In the genomic region with DNA sequence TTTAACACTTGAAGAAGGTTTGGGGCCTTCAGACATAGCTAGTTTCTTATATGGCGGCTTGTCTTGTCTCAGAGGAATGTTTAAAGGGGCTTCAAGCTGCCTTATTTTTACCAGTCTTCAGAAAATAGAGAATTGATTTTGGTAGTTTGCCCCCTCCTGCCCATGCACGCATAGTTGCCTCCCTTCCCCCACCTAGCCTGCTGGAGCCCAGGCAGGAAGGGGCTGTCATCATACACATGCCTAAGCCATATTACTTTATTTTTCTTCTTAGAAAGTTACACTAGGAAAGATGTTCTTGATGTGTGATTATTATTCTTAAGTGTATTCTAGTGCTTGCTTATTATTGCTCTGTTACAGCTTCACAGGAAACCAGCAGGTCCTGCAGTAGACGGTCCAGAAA, we compare ENCODE assay signal across 17 cellular contexts. TPM values are rescaled to one million over a fixed set of nuclear protein-coding genes. Genes with fewer than 3 reads are reported as not detected.
A peak's percentile ranks its signal among the peaks of the same experiment; 100 is the strongest.
DNase-seq lines count a peak whose midpoint lies in the region; ATAC-seq and TF ChIP-seq lines count a peak whose summit lies in the region.
"Had no signal": no experiment of that assay in that cellular context is flagged by ENCODE, and none has a peak within 500 bp of the region (broad histone marks: within the 10 kb centered on the region; RNA-seq: fewer than 3 reads in every experiment).

No MANE protein-coding gene starts in this region.

- H4K20me1 ChIP-seq in mammary epithelial cell (ENCODE audit: insufficient read depth, low read length), result no peaks in the 10 kb centered on the region
- no peaks in the 10 kb centered on the region for H4K20me1 ChIP-seq in SK-N-SH (ENCODE audit: insufficient read depth)

- H3K9me3 Mint-ChIP-seq in nephron (no peaks in the 10 kb centered on the region), T-cell (peaks cover 0 to 4% (median 0%) of the 10 kb centered on the region in 3 donors)
- H3K9me3 Mint-ChIP-seq: memory B cell had no signal

- in situ Hi-C loops in mammary epithelial cell (cut with MboI; ENCODE audit: low sequenced_read_pairs in 2 of 2), result no loop called here
- in situ Hi-C loops in transverse colon (cut with MboI; ENCODE audit: low pct_ligation_motif_present in 1 of 4, low pct_unique_long_range_greater_than_20kb in 1 of 4, low sequenced_read_pairs in 3 of 4), result no loop called here

- intact Hi-C loops in breast epithelium (cut with DNase I; ENCODE audit: low total_unique reads) (no loop called here), mammary epithelial cell (cut with micrococcal nuclease) (no loop called here), transverse colon (cut with DNase I; ENCODE audit: low total_unique reads) (no loop called here)

- no peak for ATAC-seq in T-cell (replicated peaks in 1 of 4)

- H3F3A ChIP-seq in SK-N-SH (replicated peaks; ENCODE audit: insufficient read depth), result no peaks in the 10 kb centered on the region

- no peaks in the 10 kb centered on the region for H3K27me3 Mint-ChIP-seq in nephron (ENCODE audit: low read depth)
- H3K27me3 Mint-ChIP-seq in T-cell, result no peaks in the 10 kb centered on the region
- H3K27me3 Mint-ChIP-seq: CD4-positive, CD25-positive, alpha-beta regulatory T cell; IgD-negative memory B cell; memory B cell had no signal

- H3K4me1 ChIP-seq in breast epithelium, result peaks cover 7 to 18% of the 10 kb centered on the region in 2 donors
- H3K4me1 ChIP-seq in mammary epithelial cell (ENCODE audit: insufficient read depth, low read length), result peaks cover 7% of the 10 kb centered on the region
- peaks cover 2 to 5% of the 10 kb centered on the region in 2 donors for H3K4me1 ChIP-seq in esophagus (ENCODE audit: control insufficient read depth in 2 of 2, insufficient read depth in 2 of 2, low read length in 1 of 2)
- peaks cover 9 to 62% (median 18%) of the 10 kb centered on the region in 4 donors for H3K4me1 ChIP-seq in transverse colon
- peaks cover 0 to 4% of the 10 kb centered on the region in 2 experiments; a peak in 1 of 4 replicates for H3K4me1 ChIP-seq in SK-N-SH (ENCODE audit: control insufficient read depth in 1 of 2, insufficient read depth in 2 of 2, low read depth in 1 of 2, low read length in 1 of 2)
- H3K4me1 ChIP-seq: SJCRH30 had no signal

- H3K9me3 ChIP-seq in breast epithelium (no peaks in the 10 kb centered on the region), mammary epithelial cell (replicated peaks; ENCODE audit: insufficient read depth, low read length) (no peaks in the 10 kb centered on the region), esophagus (ENCODE audit: control insufficient read depth in 2 of 2, insufficient read depth in 1 of 2, low read depth in 1 of 2, low read length in 1 of 2) (no peaks in the 10 kb centered on the region), transverse colon (no peaks in the 10 kb centered on the region), SK-N-SH (no peaks in the 10 kb centered on the region)
- H3K9me3 ChIP-seq: SJCRH30 had no signal

- peak overlapping the region; percentile 98 to 100 (median 98) for H3K27ac Mint-ChIP-seq in nephron
- no peak overlapping the region for H3K27ac Mint-ChIP-seq in T-cell
- H3K27ac Mint-ChIP-seq: CD4-positive, CD25-positive, alpha-beta regulatory T cell; IgD-negative memory B cell; memory B cell had no signal

- dilution Hi-C loops in mammary epithelial cell (cut with HindIII; ENCODE audit: low sequenced_read_pairs), result no loop called here

- TF ChIP-seq RAD21 in SK-N-SH (IDR thresholded peaks at IDR 0.05; ENCODE audit: low read length), result no peak

- H3K36me3 ChIP-seq in breast epithelium (no peaks in the 10 kb centered on the region), mammary epithelial cell (ENCODE audit: insufficient read depth, low read length) (no peaks in the 10 kb centered on the region), esophagus (ENCODE audit: control insufficient read depth in 2 of 2, insufficient read depth in 2 of 2, low read length in 1 of 2) (peaks cover 0 to 2% of the 10 kb centered on the region in 2 donors), transverse colon (no peaks in the 10 kb centered on the region), SK-N-SH (replicated peaks in 1 of 2; ENCODE audit: control insufficient read depth in 1 of 2, insufficient read depth in 2 of 2, low read length in 1 of 2) (peaks cover 0 to 8% of the 10 kb centered on the region in 2 experiments)
- H3K36me3 ChIP-seq: SJCRH30 had no signal

- CTCF ChIA-PET in mammary epithelial cell (lab: Charles Lee; ENCODE audit: low non-redundant PET), result no interaction called here
- CTCF ChIA-PET in SK-N-SH (lab: Yijun Ruan, JAX), result interaction anchor here (0.6 to 0.9 kb wide), 2 partner anchors 9 to 210 kb away, joined by 3 read pairs; no protein-coding TSS in a partner anchor
- CTCF ChIA-PET in T-cell (lab: Charles Lee), result no interaction called here

- TF ChIP-seq POLR2A in breast epithelium (IDR thresholded peaks at IDR 0.05) (no peak), transverse colon (IDR thresholded peaks at IDR 0.05) (no peak)

- POLR2A ChIA-PET in SK-N-SH (lab: Yijun Ruan, JAX), result no interaction called here
- POLR2A ChIA-PET in T-cell (lab: Charles Lee), result no interaction called here

- DNase-seq in breast epithelium (ENCODE audit: low spot score in 2 of 2), result no peak
- DNase-seq in mammary epithelial cell, result no peak
- no peak for DNase-seq in transverse colon
- DNase-seq in nucleus accumbens (lab: John Stamatoyannopoulos, UW), result no peak
- DNase-seq in SK-N-SH, result no peak
- no peak for DNase-seq in T-cell
- DNase-seq: activated effector memory CD4-positive, alpha-beta T cell treated with anti-CD3 and anti-CD28 coated beads, Interleukin-2, amount 50 U/mL, for 16 hours; CD4-positive, CD25-positive, alpha-beta regulatory T cell; NCI-H1092 treated with DMSO at 0.1 percent for 48 hours; NCI-H345; SJCRH30 had no signal

- H3K4me2 ChIP-seq in mammary epithelial cell (ENCODE audit: insufficient read depth, low read depth, low read length), result no peak overlapping the region
- H3K4me2 ChIP-seq in SK-N-SH, result no peak overlapping the region

- H3K27ac ChIP-seq in breast epithelium, result peak overlapping the region; percentile 50 to 74
- H3K27ac ChIP-seq in mammary epithelial cell (ENCODE audit: insufficient read depth, low read depth, low read length), result no peak overlapping the region
- H3K27ac ChIP-seq in esophagus (ENCODE audit: low read depth in 2 of 2, low read length in 1 of 2), result peak overlapping the region; percentile 40 to 53
- peak overlapping the region; percentile 76 to 86 (median 81) for H3K27ac ChIP-seq in transverse colon
- H3K27ac ChIP-seq in SK-N-SH (ENCODE audit: low read depth in 2 of 2, low read length in 1 of 2), result no peak overlapping the region
- H3K27ac ChIP-seq: 22Rv1, SJCRH30 had no signal

- H3K9me2 ChIP-seq in SK-N-SH, result no peaks in the 10 kb centered on the region

- TF ChIP-seq EP300 in transverse colon (IDR thresholded peaks at IDR 0.05; ENCODE audit: low read depth) (no peak), SK-N-SH (IDR thresholded peaks at IDR 0.05; ENCODE audit: borderline replicate concordance in 1 of 2, low read depth in 1 of 2, low read length in 1 of 2) (no peak)

- TF ChIP-seq CTCF in breast epithelium (IDR thresholded peaks at IDR 0.05), result no peak
- no peak for TF ChIP-seq CTCF in mammary epithelial cell (conservative IDR thresholded peaks at IDR 0.05 in 1 of 2, IDR thresholded peaks at IDR 0.05 in 1 of 2; ENCODE audit: extremely low read depth in 1 of 2, insufficient read depth in 1 of 2, low read depth in 1 of 2, low read length in 2 of 2)
- TF ChIP-seq CTCF in nephron (IDR thresholded peaks at IDR 0.05; ENCODE audit: unreplicated experiment in 3 of 3), result no peak
- TF ChIP-seq CTCF in transverse colon (IDR thresholded peaks at IDR 0.05), result no peak
- TF ChIP-seq CTCF in SK-N-SH (IDR thresholded peaks at IDR 0.05), result no peak

- H3K9ac ChIP-seq in mammary epithelial cell (ENCODE audit: insufficient read depth, low read length), result no peak overlapping the region
- no peak overlapping the region for H3K9ac ChIP-seq in SK-N-SH

- BruUV-seq in mammary epithelial cell (replicated peaks; lab: Mats Ljungman, UMichigan), result no TSS peak

- H3K36me3 Mint-ChIP-seq in nephron (ENCODE audit: low read depth) (peaks cover 55% of the 10 kb centered on the region), T-cell (no peaks in the 10 kb centered on the region)
- H3K36me3 Mint-ChIP-seq: CD4-positive, CD25-positive, alpha-beta regulatory T cell; IgD-negative memory B cell; memory B cell had no signal

- H3K4me1 Mint-ChIP-seq in nephron (peaks cover 66% of the 10 kb centered on the region), T-cell (no peaks in the 10 kb centered on the region)
- H3K4me1 Mint-ChIP-seq: CD4-positive, CD25-positive, alpha-beta regulatory T cell; IgD-negative memory B cell; memory B cell had no signal

- 90% methylated on average over 3 of the region's 3 CpGs for WGBS in mammary epithelial cell (ENCODE audit: low coverage, missing lambda C conversion rate)
- WGBS in esophagus, 2 donors, result 72 to 73% methylated on average over 3 of the region's 3 CpGs
- WGBS in transverse colon (ENCODE audit: low coverage in 1 of 2), 2 donors, result 67 to 72% methylated on average over 2 to 3 of the region's 3 CpGs
- 87% methylated on average over 3 of the region's 3 CpGs for WGBS in SK-N-SH (ENCODE audit: low lambda C conversion rate)

- H3K4me3 Mint-ChIP-seq in nephron (peak overlapping the region; percentile 71 to 82 (median 76)), T-cell (no peak overlapping the region)
- H3K4me3 Mint-ChIP-seq: CD4-positive, CD25-positive, alpha-beta regulatory T cell; IgD-negative memory B cell; memory B cell had no signal

- H2AFZ ChIP-seq in mammary epithelial cell (ENCODE audit: low read depth, low read length), result no peak overlapping the region
- H2AFZ ChIP-seq in SK-N-SH (ENCODE audit: low read depth), result no peak overlapping the region

- H3K4me3 ChIP-seq in breast epithelium (peak overlapping the region in 1 of 3 donors; percentile 56), mammary epithelial cell (replicated peaks in 1 of 3; ENCODE audit: insufficient read depth in 1 of 3, low read depth in 2 of 3, low read length in 3 of 3) (no peak overlapping the region), esophagus (ENCODE audit: low read depth in 1 of 2, low read length in 2 of 2) (no peak overlapping the region), transverse colon (peak overlapping the region in 1 of 4 donors; percentile 29), SK-N-SH (ENCODE audit: low read depth in 2 of 2, low read length in 1 of 2) (no peak overlapping the region)
- H3K4me3 ChIP-seq: SJCRH30 had no signal

- H3K79me2 ChIP-seq in mammary epithelial cell (ENCODE audit: insufficient read depth, low read length) (no peaks in the 10 kb centered on the region), SK-N-SH (ENCODE audit: insufficient read depth) (no peaks in the 10 kb centered on the region; the same call in 1 of the 2 replicates)

- no peaks in the 10 kb centered on the region for H3K27me3 ChIP-seq in breast epithelium
- no peaks in the 10 kb centered on the region for H3K27me3 ChIP-seq in mammary epithelial cell (ENCODE audit: insufficient read depth, low read length)
- no peaks in the 10 kb centered on the region for H3K27me3 ChIP-seq in esophagus (ENCODE audit: control insufficient read depth in 1 of 2, insufficient read depth in 2 of 2, low read length in 2 of 2)
- no peaks in the 10 kb centered on the region for H3K27me3 ChIP-seq in transverse colon
- no peaks in the 10 kb centered on the region for H3K27me3 ChIP-seq in SK-N-SH (ENCODE audit: insufficient read depth)
- H3K27me3 ChIP-seq: SJCRH30 had no signal

RNA-seq across cellular contexts. Expression of a gene that starts 18.3 kb away (rescaled TPM):
- total RNA-seq in breast epithelium, result 100 to 1,000 TPM in 1 of 3 donors, 10 to 100 TPM in 2; 64.5 to 126 (median 95.4) TPM
- total RNA-seq in mammary epithelial cell, result 10 to 100 TPM; 10.2 to 14.8 TPM
- 4.9 TPM for polyA plus RNA-seq in mammary epithelial cell
- polyA minus RNA-seq in mammary epithelial cell, result 6.4 TPM
- polyA plus RNA-seq in esophagus, result 10 to 100 TPM in 1 of 2 donors, 1 to 10 TPM in 1; 8.1 to 10.5 TPM
- 10 to 100 TPM; 46.8 to 77.2 (median 50.7) TPM for total RNA-seq in transverse colon
- polyA plus RNA-seq in SK-N-SH (2012; rRNA removed), result 25.3 and 27.0 TPM in 2 replicates
- 18.4 and 24.2 TPM in 2 replicates for polyA plus RNA-seq in SK-N-SH (2012; cell fraction: cytosol; rRNA removed)
- 14.8 and 23.2 TPM in 2 replicates for polyA plus RNA-seq in SK-N-SH (2012; cell fraction: nucleus; rRNA removed)
- total RNA-seq in T-cell, result 1 to 10 TPM in 4 of 5 donors, under 1 TPM in 1; 0.92 to 2.9 (median 1.8) TPM
- total RNA-seq: activated CD8-positive, alpha-beta memory T cell treated with anti-CD3 and anti-CD28 coated beads for 36 hours had no signal

Comparison
In these comparisons a context has a peak if more than half of its experiments do, and no peak if none do; other contexts are left out.
1. H3K27ac ChIP-seq: peak in breast epithelium (2 of 2), esophagus (2 of 2) and transverse colon (4 of 4); none in mammary epithelial cell (single experiment) and SK-N-SH (0 of 2).
2. H3K27ac Mint-ChIP-seq: peak in nephron (3 of 3); none in T-cell (0 of 2).
3. H3K4me3 Mint-ChIP-seq: peak in nephron (3 of 3); none in T-cell (0 of 3).